Comparison of ENCODE assay signal across 8 cellular contexts in the genomic region with DNA sequence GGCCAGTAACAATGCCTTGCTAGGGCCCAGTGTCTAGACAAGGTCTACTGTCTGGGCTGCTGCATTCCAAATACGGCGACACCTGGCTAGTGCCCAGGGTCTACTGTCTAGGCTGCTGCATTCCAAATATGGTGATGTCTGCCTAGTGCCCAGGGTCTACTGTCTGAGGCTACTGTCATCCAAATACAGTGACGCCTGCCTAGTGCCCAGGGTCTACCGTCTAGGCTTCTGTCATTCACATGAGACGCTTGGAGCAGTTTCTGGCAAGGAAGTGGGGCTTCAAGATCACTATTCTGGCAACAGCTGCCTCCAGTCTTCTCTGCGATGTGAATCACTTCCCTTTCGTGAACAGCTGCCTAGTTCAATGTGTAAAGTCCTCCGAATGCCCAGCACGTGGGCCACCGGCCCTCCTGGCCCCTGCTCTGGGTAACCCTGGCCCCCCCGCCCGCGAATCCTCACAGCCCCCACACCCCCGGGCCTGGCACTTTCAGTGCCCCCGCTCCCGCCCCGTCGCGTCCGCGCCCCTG. TPM values are rescaled to one million over a fixed set of nuclear protein-coding genes. Genes with fewer than 3 reads are reported as not detected.
DNase-seq lines count a peak whose midpoint lies in the region; ATAC-seq and TF ChIP-seq lines count a peak whose summit lies in the region.

No MANE protein-coding gene starts in this region.

- no peak for TF ChIP-seq POLR2A in vagina (IDR thresholded peaks at IDR 0.05)

- peak; percentile 26 to 40 for ATAC-seq in CD4-positive, CD25-positive, alpha-beta regulatory T cell (ENCODE audit: low read depth in 2 of 2)
- ATAC-seq in GM19023 (IDR thresholded peaks at IDR 0.05; ENCODE audit: unreplicated experiment): peak; percentile 56
- peak; percentile 55 for ATAC-seq in HG03139 (IDR thresholded peaks at IDR 0.05; ENCODE audit: unreplicated experiment)

- H3K4me3 Mint-ChIP-seq in CD4-positive, CD25-positive, alpha-beta regulatory T cell: peak overlapping the region; percentile 93 to 98 (median 97)

- TF ChIP-seq CTCF in RWPE1 (conservative IDR thresholded peaks at IDR 0.05; ENCODE audit: low read depth) (no peak), vagina (IDR thresholded peaks at IDR 0.05) (no peak)

- peaks cover 11% of the 10 kb centered on the region for H3K27me3 Mint-ChIP-seq in CD4-positive, CD25-positive, alpha-beta regulatory T cell

- H3K36me3 Mint-ChIP-seq in CD4-positive, CD25-positive, alpha-beta regulatory T cell: peaks cover 3% of the 10 kb centered on the region

- H3K4me3 ChIP-seq in CD4-positive, CD25-positive, alpha-beta regulatory T cell (ENCODE audit: low read depth, low read length): peak overlapping the region; percentile 85
- peak overlapping the region; percentile 93 for H3K4me3 ChIP-seq in effector memory CD4-positive, alpha-beta T cell (ENCODE audit: insufficient read depth, low read depth, low read length, poor library complexity, severe bottlenecking)
- H3K4me3 ChIP-seq in mesodermal cell (ENCODE audit: extremely low read depth, insufficient read depth, low read length, poor library complexity, severe bottlenecking) (peak overlapping the region; percentile 84), vagina (peak overlapping the region; percentile 71 to 94)

- peaks cover 0 to 2% (median 0%) of the 10 kb centered on the region in 7 donors for H3K9me3 Mint-ChIP-seq in CD4-positive, CD25-positive, alpha-beta regulatory T cell

- H3K9me3 ChIP-seq in CD4-positive, CD25-positive, alpha-beta regulatory T cell (ENCODE audit: control insufficient read depth in 2 of 2, low read length in 2 of 2): no peaks in the 10 kb centered on the region
- no peaks in the 10 kb centered on the region for H3K9me3 ChIP-seq in effector memory CD4-positive, alpha-beta T cell (ENCODE audit: control insufficient read depth, low read length)
- H3K9me3 ChIP-seq in mesodermal cell (ENCODE audit: control insufficient read depth, low read length) (no peaks in the 10 kb centered on the region), vagina (no peaks in the 10 kb centered on the region)

- peak overlapping the region; percentile 26 to 90 (median 89) for H3K27ac Mint-ChIP-seq in CD4-positive, CD25-positive, alpha-beta regulatory T cell

- peak overlapping the region; percentile 61 for H3K27ac ChIP-seq in CD4-positive, CD25-positive, alpha-beta regulatory T cell (ENCODE audit: insufficient read depth, low read length, poor library complexity, severe bottlenecking)
- peak overlapping the region; percentile 79 for H3K27ac ChIP-seq in RWPE1
- peak overlapping the region; percentile 61 for H3K27ac ChIP-seq in effector memory CD4-positive, alpha-beta T cell (ENCODE audit: insufficient read depth, low read length, poor library complexity, severe bottlenecking)
- peak overlapping the region; percentile 62 for H3K27ac ChIP-seq in mesodermal cell (ENCODE audit: low read depth, low read length, severe bottlenecking)
- H3K27ac ChIP-seq in vagina: peak overlapping the region; percentile 73

- H3K4me1 Mint-ChIP-seq in CD4-positive, CD25-positive, alpha-beta regulatory T cell: peaks cover 0 to 47% (median 36%) of the 10 kb centered on the region in 4 donors

- intact Hi-C loops in vagina (cut with DNase I): no loop called here

- POLR2A ChIA-PET in RWPE1 (lab: Yijun Ruan, JAX; ENCODE audit: low non-redundant PET): interaction anchor here (0.6 kb wide), 1 partner anchor 9 kb away, joined by 8 read pairs; no protein-coding TSS in a partner anchor

- H3K36me3 ChIP-seq in CD4-positive, CD25-positive, alpha-beta regulatory T cell (ENCODE audit: control insufficient read depth, insufficient read depth, low read length): no peaks in the 10 kb centered on the region
- no peaks in the 10 kb centered on the region for H3K36me3 ChIP-seq in effector memory CD4-positive, alpha-beta T cell (ENCODE audit: control insufficient read depth, insufficient read depth, low read length)
- H3K36me3 ChIP-seq in mesodermal cell (ENCODE audit: control insufficient read depth, insufficient read depth, low read length) (no peaks in the 10 kb centered on the region), vagina (no peaks in the 10 kb centered on the region)

- CTCF ChIA-PET in RWPE1 (lab: Yijun Ruan, JAX): interaction anchor here (1.1 to 1.2 kb wide), 2 partner anchors 24 to 337 kb away, joined by 3 read pairs; no protein-coding TSS in a partner anchor

- H3K4me1 ChIP-seq in CD4-positive, CD25-positive, alpha-beta regulatory T cell (ENCODE audit: control insufficient read depth, insufficient read depth, low read length, poor library complexity, severe bottlenecking): peaks cover 18% of the 10 kb centered on the region
- peaks cover 15% of the 10 kb centered on the region for H3K4me1 ChIP-seq in effector memory CD4-positive, alpha-beta T cell (ENCODE audit: control insufficient read depth, insufficient read depth, low read length, poor library complexity, severe bottlenecking)
- H3K4me1 ChIP-seq in mesodermal cell (ENCODE audit: control insufficient read depth, insufficient read depth, low read length, poor library complexity, severe bottlenecking) (peaks cover 3% of the 10 kb centered on the region), vagina (peaks cover 33% of the 10 kb centered on the region)

- 11 to 15% methylated on average over 10 to 16 of the region's 21 CpGs for WGBS in mesodermal cell (ENCODE audit: insufficient coverage in 2 of 2), 2 experiments

- DNase-seq in CD4-positive, CD25-positive, alpha-beta regulatory T cell: peak in 1 of 3 donors; percentile 57
- DNase-seq in RWPE1 (ENCODE audit: low spot score) (no peak), vagina (ENCODE audit: extremely low spot score in 2 of 2) (no peak)
- DNase-seq in effector memory CD4-positive, alpha-beta T cell: no peak
- DNase-seq in stimulated activated CD4-positive, alpha-beta T cell treated with anti-CD3 and anti-CD28 coated beads, Interleukin-4, amount 100 ng/mL, for 1 hour: no peak

- no peaks in the 10 kb centered on the region for H3K27me3 ChIP-seq in CD4-positive, CD25-positive, alpha-beta regulatory T cell (ENCODE audit: control insufficient read depth, insufficient read depth, low read length)
- H3K27me3 ChIP-seq in effector memory CD4-positive, alpha-beta T cell (replicated peaks; ENCODE audit: control insufficient read depth, insufficient read depth, low read length, poor library complexity, severe bottlenecking): no peaks in the 10 kb centered on the region
- no peaks in the 10 kb centered on the region for H3K27me3 ChIP-seq in vagina

RNA-seq across cellular contexts. Expression of gene ACOX3, which starts 12.7 kb away (rescaled TPM):
- total RNA-seq in CD4-positive, CD25-positive, alpha-beta regulatory T cell: 13.2 TPM
- polyA plus RNA-seq in CD4-positive, CD25-positive, alpha-beta regulatory T cell: 10 to 100 TPM; 13.0 to 22.0 (median 14.7) TPM
- polyA plus RNA-seq in mesodermal cell (2013, experiment 1 of 2): 15.2 TPM
- 13.1 TPM for polyA plus RNA-seq in mesodermal cell (2013, experiment 2 of 2)
- total RNA-seq in vagina: 46.9 TPM

RNA-seq across cellular contexts. Expression of gene TRMT44, which starts 12.8 kb away (rescaled TPM):
- 26.2 TPM for total RNA-seq in CD4-positive, CD25-positive, alpha-beta regulatory T cell
- polyA plus RNA-seq in CD4-positive, CD25-positive, alpha-beta regulatory T cell: 10 to 100 TPM; 10.9 to 18.8 (median 13.2) TPM
- 9.2 TPM for polyA plus RNA-seq in mesodermal cell (2013, experiment 1 of 2)
- 9.7 TPM for polyA plus RNA-seq in mesodermal cell (2013, experiment 2 of 2)
- total RNA-seq in vagina: 19.2 TPM
